In the genomic region with DNA sequence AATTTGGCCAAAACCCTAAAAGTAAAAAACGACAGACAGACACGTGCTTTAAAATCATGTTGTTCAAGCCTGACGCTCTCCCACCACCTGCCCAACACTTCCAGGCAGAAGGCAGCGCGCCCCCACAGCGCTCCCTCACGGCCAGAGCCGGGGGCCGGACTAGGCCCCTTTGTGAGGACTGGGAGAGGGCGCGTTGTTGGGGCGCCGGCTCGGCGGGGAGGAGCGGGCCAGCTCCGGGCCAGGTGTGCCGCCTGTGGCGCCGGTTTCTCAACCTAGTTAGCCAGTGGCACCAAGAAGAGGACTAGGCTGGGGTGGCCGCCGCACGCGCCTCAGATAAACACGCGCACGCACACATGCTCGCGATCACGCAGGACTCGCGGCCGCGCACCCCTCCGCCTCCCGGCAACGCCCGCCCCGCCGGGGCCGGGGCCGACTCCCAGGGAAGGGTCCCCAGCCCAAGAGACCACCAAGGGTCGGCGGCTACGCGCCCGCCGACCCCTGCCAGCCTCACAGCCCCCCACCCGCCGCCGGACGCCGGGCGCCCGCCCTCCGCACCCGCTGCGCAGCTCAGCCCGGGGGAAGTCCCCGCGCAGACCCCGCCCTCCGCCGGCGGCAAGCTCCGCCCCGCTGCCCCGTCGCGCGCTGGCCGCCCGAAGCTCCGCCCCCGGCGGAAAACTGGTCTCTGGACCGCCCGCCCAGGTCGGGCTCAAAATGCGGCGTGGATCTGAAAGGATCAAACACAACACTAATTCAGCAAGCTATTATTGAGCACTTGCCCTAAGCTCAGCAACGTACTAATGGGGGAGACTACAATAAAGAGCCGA, we compare ENCODE assay signal across 8 cellular contexts. TPM values are rescaled to one million over a fixed set of nuclear protein-coding genes. Genes with fewer than 3 reads are reported as not detected.
A peak's percentile ranks its signal among the peaks of the same experiment; 100 is the strongest.
DNase-seq lines count a peak whose midpoint lies in the region; ATAC-seq and TF ChIP-seq lines count a peak whose summit lies in the region.

TSS of gene IMMP2L (minus strand) at position 584 of the 824 bp plus-strand sequence.

- H3K36me3 ChIP-seq in breast epithelium (no peaks in the 10 kb centered on the region), smooth muscle cell (ENCODE audit: low read depth) (no peaks in the 10 kb centered on the region)

- no peak for TF ChIP-seq POLR2A in breast epithelium (IDR thresholded peaks at IDR 0.05)

- DNase-seq in AG04449 (ENCODE audit: low read depth, low spot score) = no peak
- peak; percentile 87 for DNase-seq in NCI-H2171 treated with DMSO at 0.1 percent for 48 hours (lab: John Stamatoyannopoulos, UW)
- peak; percentile 77 to 85 for DNase-seq in breast epithelium (ENCODE audit: low spot score in 2 of 2)
- peak; percentile 97 for DNase-seq in iPS-NIHi7 (ENCODE audit: extremely low spot score)
- DNase-seq in smooth muscle cell (lab: John Stamatoyannopoulos, UW; ENCODE audit: unreplicated experiment) = peak; percentile 56

- H3K27me3 ChIP-seq in breast epithelium (no peaks in the 10 kb centered on the region), smooth muscle cell (ENCODE audit: low read depth) (peaks cover 6% of the 10 kb centered on the region)

- H3K4me3 ChIP-seq in AG04449 (ENCODE audit: low read depth, low read length) (peak within 1 kb of the TSS; percentile 68), WI38 (ENCODE audit: low read depth, low read length) (peak within 1 kb of the TSS; percentile 68), breast epithelium (peak within 1 kb of the TSS; percentile 85 to 89 (median 87)), smooth muscle cell (peak within 1 kb of the TSS; percentile 72)

- H3F3A ChIP-seq in smooth muscle cell (ENCODE audit: low read depth) = no peaks in the 10 kb centered on the region

- POLR2A ChIA-PET in AG04449 (lab: Yijun Ruan, JAX) = no interaction called here

- CTCF ChIA-PET in AG04449 (lab: Yijun Ruan, JAX) = no interaction called here

- peak within 1 kb of the TSS; percentile 78 for H3K9ac ChIP-seq in smooth muscle cell (ENCODE audit: low read depth)

- 2% methylated on average over 54 of the region's 83 CpGs for WGBS in smooth muscle cell (ENCODE audit: low lambda C conversion rate)

- peak; percentile 62 for ATAC-seq in GM18858 (IDR thresholded peaks at IDR 0.05; ENCODE audit: unreplicated experiment)
- ATAC-seq in HG03066 (IDR thresholded peaks at IDR 0.05; ENCODE audit: low read depth, unreplicated experiment) = peak; percentile 83

- H4K20me1 ChIP-seq in smooth muscle cell (ENCODE audit: low read depth) = no peaks in the 10 kb centered on the region

- intact Hi-C loops in breast epithelium (cut with DNase I; ENCODE audit: low total_unique reads) = loop anchor here (5.0 kb wide), 1 partner anchor 1180 kb away; no protein-coding TSS in a partner anchor

- H3K4me2 ChIP-seq in smooth muscle cell = peak within 1 kb of the TSS; percentile 88

- no peaks in the 10 kb centered on the region for H3K79me2 ChIP-seq in smooth muscle cell (ENCODE audit: low read depth)

- peak within 1 kb of the TSS; percentile 99 for H2AFZ ChIP-seq in smooth muscle cell (ENCODE audit: low read depth)

- H3K27ac ChIP-seq in breast epithelium (peak within 1 kb of the TSS; percentile 88 to 96), smooth muscle cell (ENCODE audit: low read depth) (peak within 1 kb of the TSS; percentile 34)

- peak; percentile 54 for TF ChIP-seq CTCF in AG04449 (IDR thresholded peaks at IDR 0.05; ENCODE audit: insufficient read depth, low read length, missing control alignments)
- no peak for TF ChIP-seq CTCF in WI38 (IDR thresholded peaks at IDR 0.05; ENCODE audit: low read depth, low read length)
- no peak for TF ChIP-seq CTCF in breast epithelium (IDR thresholded peaks at IDR 0.05)
- peak; percentile 17 for TF ChIP-seq CTCF in smooth muscle cell (IDR thresholded peaks at IDR 0.05; ENCODE audit: borderline replicate concordance, insufficient read depth, poor library complexity, severe bottlenecking)

- no peaks in the 10 kb centered on the region for H3K4me1 ChIP-seq in breast epithelium
- peaks cover 16% of the 10 kb centered on the region for H3K4me1 ChIP-seq in smooth muscle cell (ENCODE audit: low read depth)

- H3K9me3 ChIP-seq in breast epithelium (no peaks in the 10 kb centered on the region), smooth muscle cell (replicated peaks; ENCODE audit: low read depth) (no peaks in the 10 kb centered on the region)

RNA-seq across cellular contexts. Expression of gene IMMP2L, which starts in this region (rescaled TPM):
- 10 to 100 TPM; 19.8 to 39.7 (median 30.8) TPM for total RNA-seq in breast epithelium
- 9.1 and 10.9 TPM in 2 replicates for total RNA-seq in smooth muscle cell
- polyA plus RNA-seq in smooth muscle cell = 11.1 and 19.0 TPM in 2 replicates

Comparison
In these comparisons a context has a peak if more than half of its experiments do, and no peak if none do; other contexts are left out.
1. CTCF ChIP-seq: peak in AG04449 (single experiment) and smooth muscle cell (single experiment); none in WI38 (single experiment) and breast epithelium (0 of 3).
2. Peak in every context shown above with its lines, with median percentiles within 50 percentile points of each other: H3K4me3 ChIP-seq.